35 cellular contexts compared by ENCODE assay signal in genomic region chr1:54614024-54614423, GRCh38. TPM values are rescaled to one million over a fixed set of nuclear protein-coding genes. Genes with fewer than 3 reads are reported as not detected.
"Had no signal": no experiment of that assay in that cellular context is flagged by ENCODE, and none has a peak within 500 bp of the region (broad histone marks: within the 10 kb centered on the region; RNA-seq: fewer than 3 reads in every experiment).

No MANE protein-coding gene starts in this region.

- FAIRE-seq: colon, endothelial cell of umbilical vein, TTC549 had no signal

- H3K36me3 ChIP-seq: left lung, WERI-Rb-1 had no signal

- H3K4me3 ChIP-seq: body of pancreas, dorsolateral prefrontal cortex, gastroesophageal sphincter, heart left ventricle, left lung, lung, mucosa of descending colon had no signal

- H3K9me3 ChIP-seq: body of pancreas, gastroesophageal sphincter, heart left ventricle, left lung, mucosa of descending colon had no signal

- H3K4me3 Mint-ChIP-seq: activated naive CD8-positive, alpha-beta T cell; natural killer cell treated with Interleukin-12 subunit alpha and Interleukin-12 subunit beta and Interleukin-15 and Interleukin-18, amount 100 ng/mL, for 72 hours; stimulated activated naive CD8-positive, alpha-beta T cell treated with anti-CD3 and anti-CD28 coated beads, Interleukin-15, Interleukin-2, amounts not matched to agents 100 ng/mL and 50 ng/mL, for 24 hours; T-helper 1 cell treated with Interleukin-12 subunit alpha and Interleukin-12 subunit beta and Interleukin-4 antibody, amounts not matched to agents 30 μg/mL and 1 μg/mL, for 36 hours had no signal

- DNase-seq: activated CD4-positive, alpha-beta T cell treated with anti-CD3 and anti-CD28 coated beads for 48 hours; activated CD4-positive, alpha-beta T cell treated with anti-CD3 and anti-CD28 coated beads, Interleukin-2, amount 50 U/mL, for 48 hours; activated CD8-positive, alpha-beta memory T cell treated with anti-CD3 and anti-CD28 coated beads for 24 hours; activated effector memory CD4-positive, alpha-beta T cell treated with Interleukin-2 at 50 U/mL for 16 hours; activated naive CD4-positive, alpha-beta T cell treated with Interleukin-2 at 50 U/mL for 16 hours; anterior cingulate cortex; body of pancreas; effector memory CD4-positive, alpha-beta T cell; heart left ventricle; kidney glomerular epithelial cell; left lung; mesendoderm; stimulated activated CD4-positive, alpha-beta T cell treated with anti-CD3 and anti-CD28 coated beads, Interleukin-12 subunit alpha, Interleukin-12 subunit beta, amount 100 ng/mL, for 4 hours; stimulated activated CD4-positive, alpha-beta T cell treated with anti-CD3 and anti-CD28 coated beads, Interleukin-4, amount 100 ng/mL, for 1 hour; substantia nigra; T-helper 9 cell; WERI-Rb-1 had no signal

- H3K9me3 Mint-ChIP-seq: natural killer cell treated with Interleukin-12 subunit alpha and Interleukin-12 subunit beta and Interleukin-15 and Interleukin-18, amount 100 ng/mL, for 72 hours; stimulated activated naive CD8-positive, alpha-beta T cell treated with anti-CD3 and anti-CD28 coated beads, Interleukin-15, Interleukin-2, amounts not matched to agents 100 ng/mL and 50 ng/mL, for 24 hours; T-helper 1 cell treated with Interleukin-12 subunit alpha and Interleukin-12 subunit beta and Interleukin-4 antibody, amounts not matched to agents 30 μg/mL and 1 μg/mL, for 36 hours had no signal

- H3K36me3 Mint-ChIP-seq: activated naive CD8-positive, alpha-beta T cell; natural killer cell treated with Interleukin-12 subunit alpha and Interleukin-12 subunit beta and Interleukin-15 and Interleukin-18, amount 100 ng/mL, for 72 hours had no signal

- H3K27me3 ChIP-seq: body of pancreas, dorsolateral prefrontal cortex, gastroesophageal sphincter, left lung had no signal

- H3K27ac Mint-ChIP-seq: activated naive CD8-positive, alpha-beta T cell; natural killer cell treated with Interleukin-12 subunit alpha and Interleukin-12 subunit beta and Interleukin-15 and Interleukin-18, amount 100 ng/mL, for 72 hours; stimulated activated naive CD8-positive, alpha-beta T cell treated with anti-CD3 and anti-CD28 coated beads, Interleukin-15, Interleukin-2, amounts not matched to agents 100 ng/mL and 50 ng/mL, for 24 hours; T-helper 1 cell treated with Interleukin-12 subunit alpha and Interleukin-12 subunit beta and Interleukin-4 antibody, amounts not matched to agents 30 μg/mL and 1 μg/mL, for 36 hours had no signal

- ATAC-seq: activated CD4-positive, CD25-positive, alpha-beta regulatory T cell treated with anti-CD3 and anti-CD28 coated beads, Interleukin-2, amount 50 U/mL, for 24 hours; body of pancreas; gastroesophageal sphincter; left lung; right cardiac atrium had no signal

- H3K27ac ChIP-seq: body of pancreas, dorsolateral prefrontal cortex, gastroesophageal sphincter, heart left ventricle, left lung, WERI-Rb-1 had no signal

- H3K4me1 ChIP-seq: body of pancreas, left lung had no signal

- H3K27me3 Mint-ChIP-seq: activated naive CD8-positive, alpha-beta T cell; stimulated activated naive CD8-positive, alpha-beta T cell treated with anti-CD3 and anti-CD28 coated beads, Interleukin-15, Interleukin-2, amounts not matched to agents 100 ng/mL and 50 ng/mL, for 24 hours had no signal

RNA-seq across cellular contexts. Expression of gene FAM151A, which starts 9.3 kb away (rescaled TPM):
- total RNA-seq: body of pancreas; dorsolateral prefrontal cortex; endothelial cell of umbilical vein; fibroblast of lung; fibroblast of villous mesenchyme; gastroesophageal sphincter; left lung; lung; myocyte; natural killer cell treated with Interleukin-12 subunit alpha and Interleukin-12 subunit beta and Interleukin-15 and Interleukin-18, amount 100 ng/mL, for 72 hours; skeletal muscle tissue; ureter had no signal
- polyA plus RNA-seq: endothelial cell of umbilical vein, fibroblast of lung had no signal
